In the genomic region with DNA sequence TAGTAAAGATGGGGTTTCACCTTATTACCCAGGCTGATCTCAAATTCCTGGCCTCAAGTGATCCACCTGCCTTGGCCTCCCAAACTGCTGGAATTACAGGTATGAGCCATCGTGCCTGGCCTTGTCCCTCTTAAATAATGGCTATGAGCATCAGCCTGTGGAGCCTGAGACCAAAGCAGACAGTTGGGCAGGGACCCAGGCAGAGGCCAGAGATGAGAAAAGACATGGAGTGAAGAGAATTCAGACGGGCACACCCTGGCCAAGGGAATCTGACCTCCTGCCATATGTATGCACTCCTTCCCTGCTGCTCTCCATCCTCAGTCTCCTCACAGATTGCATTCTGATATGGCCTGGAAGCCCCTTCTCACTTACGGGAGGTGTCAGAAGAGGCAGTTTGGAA, we compare ENCODE assay signal across 37 cellular contexts.
"Had no signal": no experiment of that assay in that cellular context is flagged by ENCODE, and none has a peak within 500 bp of the region (broad histone marks: within the 10 kb centered on the region; RNA-seq: fewer than 3 reads in every experiment).

No MANE protein-coding gene starts in this region.

- FAIRE-seq: astrocyte, TTC549 had no signal

- H3K4me3 ChIP-seq: adrenal gland, body of pancreas, breast epithelium had no signal

- H3K4me1 ChIP-seq: adrenal gland, body of pancreas, breast epithelium had no signal

- H3K9me3 Mint-ChIP-seq: activated B cell treated with CpG ODN at 0.5 μM for 24 hours; activated CD8-positive, alpha-beta T cell treated with anti-CD3 and anti-CD28 coated beads for 36 hours had no signal

- H3K9me3 ChIP-seq: adrenal gland, body of pancreas, breast epithelium had no signal

- H3K4me3 Mint-ChIP-seq: activated B cell treated with CpG ODN at 0.5 μM for 24 hours; activated CD4-positive, alpha-beta memory T cell treated with anti-CD3 and anti-CD28 coated beads for 36 hours; activated CD4-positive, alpha-beta T cell treated with anti-CD3 and anti-CD28 coated beads, Interleukin-2, amount 10 ng/mL, durations not matched to agents 24 days and 14 days; activated CD8-positive, alpha-beta T cell treated with anti-CD3 and anti-CD28 coated beads for 36 hours; activated naive CD4-positive, alpha-beta T cell treated with anti-CD3 and anti-CD28 coated beads for 36 hours; activated naive CD8-positive, alpha-beta T cell treated with anti-CD3 and anti-CD28 coated beads for 36 hours; activated T-cell treated with anti-CD3 and anti-CD28 coated beads, Interleukin-2, amount 50 U/mL, for 4 hours; activated T-cell treated with anti-CD3 and anti-CD28 coated beads, Interleukin-2, amount 50 U/mL, for 72 hours; activated T-helper 1 cell treated with anti-CD3 and anti-CD28 coated beads, Interleukin-12 subunit alpha, Interleukin-12 subunit beta, Interleukin-2, Interleukin-4 antibody, amounts not matched to agents 30 ng/mL and 10 ng/mL and 1 ng/mL, durations not matched to agents 14 hours and 24 hours and 36 hours; activated T-helper 17 cell treated with anti-CD3 and anti-CD28 coated beads, Interleukin-2, amount 50 U/mL, for 72 hours; central memory CD8-positive, alpha-beta T cell; T-helper 1 cell treated with Interleukin-12 subunit alpha and Interleukin-12 subunit beta and Interleukin-4 antibody, amounts not matched to agents 30 μg/mL and 1 μg/mL, for 36 hours; T-helper 2 cell treated with Interferon-gamma antibody and Interleukin-4, amounts not matched to agents 5 μg/mL and 100 μg/mL, for 36 hours had no signal

- H3K27me3 Mint-ChIP-seq: activated B cell treated with CpG ODN at 0.5 μM for 24 hours; activated CD4-positive, alpha-beta memory T cell treated with anti-CD3 and anti-CD28 coated beads for 36 hours; activated CD4-positive, alpha-beta T cell treated with anti-CD3 and anti-CD28 coated beads, Interleukin-2, amount 10 ng/mL, durations not matched to agents 24 days and 14 days; activated CD8-positive, alpha-beta T cell treated with anti-CD3 and anti-CD28 coated beads for 36 hours; activated naive CD8-positive, alpha-beta T cell treated with anti-CD3 and anti-CD28 coated beads for 36 hours; activated T-helper 17 cell treated with anti-CD3 and anti-CD28 coated beads, Interleukin-2, amount 50 U/mL, for 72 hours; central memory CD8-positive, alpha-beta T cell had no signal

- DNase-seq: activated B cell treated with CpG ODN at 0.5 μM for 24 hours; activated CD4-positive, alpha-beta memory T cell treated with anti-CD3 and anti-CD28 coated beads for 36 hours; activated CD4-positive, alpha-beta T cell treated with anti-CD3 and anti-CD28 coated beads for 4 hours; activated CD4-positive, alpha-beta T cell treated with anti-CD3 and anti-CD28 coated beads, Interleukin-2, amount 10 ng/mL, durations not matched to agents 24 days and 14 days; activated CD4-positive, alpha-beta T cell treated with anti-CD3 and anti-CD28 coated beads, Interleukin-2, amount 50 U/mL, for 1 hour; activated CD4-positive, alpha-beta T cell treated with anti-CD3 and anti-CD28 coated beads, Interleukin-2, amount 50 U/mL, for 4 hours; activated CD4-positive, CD25-positive, alpha-beta regulatory T cell treated with anti-CD3 and anti-CD28 coated beads, Interleukin-2, amount 50 U/mL, for 72 hours; activated CD8-positive, alpha-beta memory T cell treated with anti-CD3 and anti-CD28 coated beads, Interleukin-2, amount 50 U/mL, for 4 hours; activated CD8-positive, alpha-beta T cell treated with anti-CD3 and anti-CD28 coated beads for 36 hours; activated effector memory CD4-positive, alpha-beta T cell treated with anti-CD3 and anti-CD28 coated beads, Interleukin-2, amount 50 U/mL, for 16 hours; activated gamma-delta T cell treated with Interleukin-2 at 50 U/mL for 16 hours; activated naive CD4-positive, alpha-beta T cell; activated naive CD4-positive, alpha-beta T cell treated with anti-CD3 and anti-CD28 coated beads for 36 hours; activated naive CD4-positive, alpha-beta T cell treated with anti-CD3 and anti-CD28 coated beads, Interleukin-2, amount 50 U/mL, for 16 hours; activated naive CD8-positive, alpha-beta T cell treated with anti-CD3 and anti-CD28 coated beads for 36 hours; activated T-cell treated with anti-CD3 and anti-CD28 coated beads for 4 hours; activated T-cell treated with anti-CD3 and anti-CD28 coated beads, Interleukin-2, amount 50 U/mL, for 1 hour; activated T-cell treated with anti-CD3 and anti-CD28 coated beads, Interleukin-2, amount 50 U/mL, for 4 hours; activated T-cell treated with anti-CD3 and anti-CD28 coated beads, Interleukin-2, amount 50 U/mL, for 72 hours; adrenal gland; amniotic stem cell; aorta; body of pancreas; brain microvascular endothelial cell; T-helper 1 cell; T-helper 2 cell; T-helper 9 cell had no signal

- H3K27ac ChIP-seq: adrenal gland, body of pancreas, brain microvascular endothelial cell, breast epithelium, VCaP had no signal

- H3K36me3 Mint-ChIP-seq: activated CD4-positive, alpha-beta memory T cell treated with anti-CD3 and anti-CD28 coated beads for 36 hours had no signal

- H3K36me3 ChIP-seq: adrenal gland, brain microvascular endothelial cell, breast epithelium had no signal

- H3K27me3 ChIP-seq: adrenal gland, body of pancreas, brain microvascular endothelial cell, breast epithelium had no signal

- H3K4me1 Mint-ChIP-seq: activated B cell treated with CpG ODN at 0.5 μM for 24 hours; activated CD4-positive, alpha-beta T cell treated with anti-CD3 and anti-CD28 coated beads, Interleukin-2, amount 10 ng/mL, durations not matched to agents 24 days and 14 days; activated naive CD8-positive, alpha-beta T cell treated with anti-CD3 and anti-CD28 coated beads for 36 hours; activated T-helper 17 cell treated with anti-CD3 and anti-CD28 coated beads, Interleukin-2, amount 50 U/mL, for 72 hours; central memory CD8-positive, alpha-beta T cell had no signal

- H3K27ac Mint-ChIP-seq: activated B cell treated with CpG ODN at 0.5 μM for 24 hours; activated CD4-positive, alpha-beta memory T cell treated with anti-CD3 and anti-CD28 coated beads for 36 hours; activated CD4-positive, alpha-beta T cell treated with anti-CD3 and anti-CD28 coated beads, Interleukin-2, amount 10 ng/mL, durations not matched to agents 24 days and 14 days; activated CD8-positive, alpha-beta T cell treated with anti-CD3 and anti-CD28 coated beads for 36 hours; activated naive CD4-positive, alpha-beta T cell treated with anti-CD3 and anti-CD28 coated beads for 36 hours; activated naive CD4-positive, alpha-beta T cell treated with anti-CD3 and anti-CD28 coated beads, Interleukin-2, amount 50 U/mL, for 72 hours; activated naive CD8-positive, alpha-beta T cell treated with anti-CD3 and anti-CD28 coated beads for 36 hours; activated T-cell treated with anti-CD3 and anti-CD28 coated beads, Interleukin-2, amount 50 U/mL, for 72 hours; activated T-helper 1 cell treated with anti-CD3 and anti-CD28 coated beads, Interleukin-12 subunit alpha, Interleukin-12 subunit beta, Interleukin-2, Interleukin-4 antibody, amounts not matched to agents 30 ng/mL and 10 ng/mL and 1 ng/mL, durations not matched to agents 14 hours and 24 hours and 36 hours; activated T-helper 17 cell treated with anti-CD3 and anti-CD28 coated beads, Interleukin-2, amount 50 U/mL, for 72 hours; T-helper 1 cell treated with Interleukin-12 subunit alpha and Interleukin-12 subunit beta and Interleukin-4 antibody, amounts not matched to agents 30 μg/mL and 1 μg/mL, for 36 hours; T-helper 2 cell treated with Interferon-gamma antibody and Interleukin-4, amounts not matched to agents 5 μg/mL and 100 μg/mL, for 36 hours had no signal

- ATAC-seq: activated CD8-positive, alpha-beta T cell treated with anti-CD3 and anti-CD28 coated beads for 36 hours; activated naive CD4-positive, alpha-beta T cell treated with anti-CD3 and anti-CD28 coated beads, Interleukin-2, amount 50 U/mL, for 72 hours; activated T-cell treated with anti-CD3 and anti-CD28 coated beads, Interleukin-2, amount 50 U/mL, for 4 hours; activated T-cell treated with anti-CD3 and anti-CD28 coated beads, Interleukin-2, amount 50 U/mL, for 72 hours; activated T-helper 17 cell treated with anti-CD3 and anti-CD28 coated beads, Interleukin-2, amount 50 U/mL, for 72 hours; body of pancreas had no signal
